ENCODE assay signal across 8 cellular contexts in the genomic region with DNA sequence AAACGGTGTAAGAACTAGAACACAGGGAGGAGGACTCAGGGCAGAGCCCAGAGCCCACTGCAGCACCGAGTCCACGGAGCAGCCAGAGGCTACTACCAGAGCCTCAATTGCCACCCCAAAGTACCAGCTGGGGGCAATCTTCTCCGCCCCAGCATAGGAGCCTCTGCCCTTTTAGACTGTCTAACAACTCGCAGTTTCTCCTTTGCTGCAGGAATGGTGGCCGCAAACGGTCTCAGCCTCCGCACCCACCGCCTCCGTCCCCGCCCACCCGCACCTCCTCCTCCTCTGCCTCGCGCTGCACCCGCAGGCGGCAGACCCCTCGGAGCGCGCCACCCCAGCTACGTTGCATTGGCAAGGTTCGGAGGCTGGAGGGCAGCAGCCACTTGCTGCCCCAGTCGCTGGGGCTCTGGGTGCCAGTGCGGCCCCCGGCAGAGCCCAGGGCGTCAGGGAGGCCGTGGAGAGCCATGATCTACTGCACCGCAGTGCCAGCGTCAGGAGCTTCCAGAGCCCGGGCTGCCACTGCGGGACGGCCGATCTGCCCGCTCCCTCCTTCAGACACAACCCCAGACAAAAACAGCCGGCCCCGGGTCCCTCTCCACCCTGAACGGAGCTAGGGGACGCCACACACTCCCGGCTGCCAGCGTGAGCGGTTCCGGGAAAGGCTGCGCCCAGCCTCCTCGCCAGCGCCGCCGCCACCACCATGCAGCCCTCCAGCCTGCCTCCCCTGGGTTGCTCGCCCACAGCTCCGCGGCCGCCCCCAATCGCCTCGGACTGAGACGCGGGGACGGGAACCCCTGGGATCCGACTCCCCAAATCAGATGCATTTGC. TPM values are rescaled to one million over a fixed set of nuclear protein-coding genes. Genes with fewer than 3 reads are reported as not detected.
DNase-seq lines count a peak whose midpoint lies in the region; ATAC-seq and TF ChIP-seq lines count a peak whose summit lies in the region.

No MANE protein-coding gene starts in this region.

- peak in 2 of 9 donors; percentile 21 to 31 for TF ChIP-seq CTCF in heart right ventricle (IDR thresholded peaks at IDR 0.05)
- no peak for TF ChIP-seq CTCF in progenitor cell of endocrine pancreas (IDR thresholded peaks at IDR 0.05; ENCODE audit: unreplicated experiment)

- H3K27ac Mint-ChIP-seq in activated naive CD4-positive, alpha-beta T cell treated with anti-CD3 and anti-CD28 coated beads, Interleukin-2, amount 50 U/mL, for 72 hours = peak overlapping the region in 1 of 2 donors; percentile 70
- no peak overlapping the region for H3K27ac Mint-ChIP-seq in progenitor cell of endocrine pancreas

- peaks cover 30% of the 10 kb centered on the region for H3K27me3 ChIP-seq in MG63
- H3K27me3 ChIP-seq in heart right ventricle = peaks cover 0 to 57% (median 25%) of the 10 kb centered on the region in 7 donors

- H3K4me1 ChIP-seq in heart right ventricle = peaks cover 0 to 28% (median 12%) of the 10 kb centered on the region in 9 donors

- no peaks in the 10 kb centered on the region for H3K9me3 Mint-ChIP-seq in activated naive CD4-positive, alpha-beta T cell treated with anti-CD3 and anti-CD28 coated beads, Interleukin-2, amount 50 U/mL, for 72 hours
- no peaks in the 10 kb centered on the region for H3K9me3 Mint-ChIP-seq in progenitor cell of endocrine pancreas (ENCODE audit: low read depth)

- H3K4me1 Mint-ChIP-seq in progenitor cell of endocrine pancreas (ENCODE audit: low read depth) = peaks cover 14% of the 10 kb centered on the region

- 1% methylated on average over 56 of the region's 56 CpGs for WGBS in heart right ventricle, 2 donors

- H3K9me3 ChIP-seq in MG63 (no peaks in the 10 kb centered on the region), heart right ventricle (no peaks in the 10 kb centered on the region)

- H3K4me3 ChIP-seq in MG63 (peak overlapping the region; percentile 46), heart right ventricle (peak overlapping the region; percentile 31 to 67 (median 61))

- peak overlapping the region in 8 of 10 donors; percentile 11 to 70 (median 42) for H3K27ac ChIP-seq in heart right ventricle

- peaks cover 0 to 13% of the 10 kb centered on the region in 2 donors for H3K36me3 Mint-ChIP-seq in activated naive CD4-positive, alpha-beta T cell treated with anti-CD3 and anti-CD28 coated beads, Interleukin-2, amount 50 U/mL, for 72 hours
- H3K36me3 Mint-ChIP-seq in progenitor cell of endocrine pancreas (ENCODE audit: insufficient read depth) = no peaks in the 10 kb centered on the region

- H3K4me3 Mint-ChIP-seq in progenitor cell of endocrine pancreas (ENCODE audit: low read depth) = peak overlapping the region; percentile 31

- H3K36me3 ChIP-seq in MG63 (no peaks in the 10 kb centered on the region), heart right ventricle (no peaks in the 10 kb centered on the region)

- peak; percentile 49 to 60 for ATAC-seq in activated naive CD4-positive, alpha-beta T cell treated with anti-CD3 and anti-CD28 coated beads, Interleukin-2, amount 50 U/mL, for 72 hours
- ATAC-seq in heart right ventricle (peak; percentile 29 to 74 (median 48)), HG03342 (IDR thresholded peaks at IDR 0.05; ENCODE audit: unreplicated experiment) (no peak)

- intact Hi-C loops in heart right ventricle (cut with DNase I) = loop anchor here in 4 of 10 donors (5.0 to 10.0 kb wide), 8 partner anchors 55 to 455 kb away; no protein-coding TSS in a partner anchor

- H3K27me3 Mint-ChIP-seq in progenitor cell of endocrine pancreas = peaks cover 80% of the 10 kb centered on the region

- peak; percentile 9 for DNase-seq in stimulated activated CD4-positive, alpha-beta T cell treated with anti-CD3 and anti-CD28 coated beads, Interleukin-12 subunit alpha, Interleukin-12 subunit beta, amount 100 ng/mL, for 4 hours
- DNase-seq in stimulated activated CD4-positive, alpha-beta T cell treated with anti-CD3 and anti-CD28 coated beads, Interleukin-4, amount 100 ng/mL, for 24 hours = no peak
- DNase-seq in MG63 = no peak
- peak in 1 of 2 donors; percentile 9 for DNase-seq in activated naive CD4-positive, alpha-beta T cell treated with anti-CD3 and anti-CD28 coated beads, Interleukin-2, amount 50 U/mL, for 72 hours (ENCODE audit: low spot score in 2 of 2)
- DNase-seq in heart right ventricle = peak in 1 of 2 donors; percentile 23
- no peak for DNase-seq in progenitor cell of endocrine pancreas (ENCODE audit: low spot score, unreplicated experiment)
- no peak for DNase-seq in NCI-H2196 (lab: John Stamatoyannopoulos, UW; ENCODE audit: unreplicated experiment)

RNA-seq across cellular contexts. Expression of gene FGF14, which starts 1.8 kb away (rescaled TPM):
- not detected in 2 replicates for total RNA-seq in MG63 (2014; rRNA removed; shearing (Covaris generic); ENCODE audit: low replicate concordance)
- total RNA-seq in activated naive CD4-positive, alpha-beta T cell treated with anti-CD3 and anti-CD28 coated beads, Interleukin-2, amount 50 U/mL, for 72 hours = not detected
- total RNA-seq in heart right ventricle = 1 to 10 TPM; 2.8 to 7.8 (median 5.9) TPM
- under 1 TPM; 0.20 to 0.29 TPM for polyA plus RNA-seq in heart right ventricle
- 4.6 and 5.0 TPM in 2 replicates for total RNA-seq in progenitor cell of endocrine pancreas
